1 cellular context compared by ENCODE assay signal in the genomic region with DNA sequence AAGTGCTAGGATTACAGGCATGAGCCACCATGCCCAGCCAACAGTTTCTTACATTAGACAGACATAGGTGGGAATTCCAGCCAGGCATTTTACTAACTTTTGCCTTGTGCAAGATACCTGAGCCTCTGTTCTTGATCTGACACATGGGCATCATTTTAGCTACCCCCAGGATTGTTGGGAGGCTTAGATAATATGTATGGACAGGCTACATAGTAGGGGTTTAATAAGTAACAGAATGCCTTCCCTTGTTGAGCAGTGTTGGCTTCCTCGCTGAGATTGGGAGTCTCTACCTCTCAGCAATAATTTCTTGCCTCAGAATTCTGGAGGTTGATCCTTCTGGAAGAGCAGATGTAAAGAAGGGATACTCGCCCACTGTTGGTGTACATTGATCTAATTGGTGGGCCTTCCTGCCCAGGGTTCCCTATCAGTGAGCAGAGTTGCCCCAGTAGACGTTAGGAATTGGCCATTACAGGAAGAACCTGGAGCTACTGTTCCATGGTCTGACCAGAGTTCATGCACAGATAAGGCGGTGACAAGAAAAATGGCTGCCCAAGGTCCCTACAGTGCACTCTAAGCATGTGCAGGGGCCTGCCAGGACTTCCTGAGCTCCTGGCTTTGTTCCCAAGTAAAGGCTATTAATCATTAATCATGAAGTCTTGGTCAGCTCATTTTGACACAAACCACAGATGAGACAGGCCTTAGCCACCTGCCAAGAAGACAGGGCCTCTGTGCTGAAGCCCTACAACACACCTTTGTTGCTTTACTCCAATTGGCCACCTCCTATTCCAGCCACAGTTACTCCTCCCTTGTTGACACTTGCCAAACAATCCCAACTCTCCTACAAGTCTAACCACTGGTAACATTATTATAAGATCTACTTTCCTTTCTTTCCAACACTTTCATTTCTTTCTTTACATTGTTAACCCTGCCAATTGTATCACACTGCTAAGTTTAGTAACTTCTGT.
TF ChIP-seq lines count a peak whose summit lies in the region.

No MANE protein-coding gene starts in this region.

TF ChIP-seq in HepG2, 621 proteins besides CTCF, POLR2A, EP300 and RAD21 (continued from another document and continues in another):
- TF ChIP-seq, protein P1, sequence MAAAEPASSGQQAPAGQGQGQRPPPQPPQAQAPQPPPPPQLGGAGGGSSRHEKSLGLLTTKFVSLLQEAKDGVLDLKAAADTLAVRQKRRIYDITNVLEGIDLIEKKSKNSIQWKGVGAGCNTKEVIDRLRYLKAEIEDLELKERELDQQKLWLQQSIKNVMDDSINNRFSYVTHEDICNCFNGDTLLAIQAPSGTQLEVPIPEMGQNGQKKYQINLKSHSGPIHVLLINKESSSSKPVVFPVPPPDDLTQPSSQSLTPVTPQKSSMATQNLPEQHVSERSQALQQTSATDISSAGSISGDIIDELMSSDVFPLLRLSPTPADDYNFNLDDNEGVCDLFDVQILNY (CRISPR knock-in tag; conservative IDR thresholded peaks at IDR 0.05) = no peak
- TF ChIP-seq ZFX (CRISPR knock-in tag; IDR thresholded peaks at IDR 0.05; ENCODE audit: low read depth) (peak; percentile 89), ZNF160 (CRISPR knock-in tag; IDR thresholded peaks at IDR 0.05) (0 out of 2 replicates have a peak, but pooled peaks have one; percentile 43), SP5 (CRISPR knock-in tag; IDR thresholded peaks at IDR 0.05; ENCODE audit: borderline replicate concordance, low read depth) (peak; percentile 44), ZNF501 (CRISPR knock-in tag; IDR thresholded peaks at IDR 0.05) (no peak), ZNF230 (CRISPR knock-in tag; IDR thresholded peaks at IDR 0.05) (0 out of 2 replicates have a peak, but pooled peaks have one; percentile 35), SMAD3 (CRISPR knock-in tag; IDR thresholded peaks at IDR 0.05) (peak; percentile 82), MED8 (CRISPR knock-in tag; IDR thresholded peaks at IDR 0.05; ENCODE audit: insufficient replicate concordance) (peak; percentile 37), ZNF768 (CRISPR knock-in tag; IDR thresholded peaks at IDR 0.05) (no peak), REL (CRISPR knock-in tag; conservative IDR thresholded peaks at IDR 0.05) (no peak), POLR2AphosphoS2 (IDR thresholded peaks at IDR 0.05; ENCODE audit: low read depth, low read length) (no peak), KLF9 (CRISPR knock-in tag; IDR thresholded peaks at IDR 0.05; ENCODE audit: low read depth) (0 out of 2 replicates have a peak, but pooled peaks have one; percentile 28), DNMT3B (CRISPR knock-in tag; conservative IDR thresholded peaks at IDR 0.05) (0 out of 2 replicates have a peak, but pooled peaks have one; percentile 52), NR2F1 (CRISPR knock-in tag; IDR thresholded peaks at IDR 0.05) (peak; percentile 1 to 11; a peak in 1 of 4 replicates), MED1 (CRISPR knock-in tag; IDR thresholded peaks at IDR 0.05) (peak; percentile 66; the same call in 1 of the 2 replicates), KLF6 (CRISPR knock-in tag; IDR thresholded peaks at IDR 0.05) (0 out of 2 replicates have a peak, but pooled peaks have one; percentile 18), RCOR2 (CRISPR knock-in tag; IDR thresholded peaks at IDR 0.05) (no peak; the same call in 1 of the 2 replicates)
- TF ChIP-seq, protein P2, sequence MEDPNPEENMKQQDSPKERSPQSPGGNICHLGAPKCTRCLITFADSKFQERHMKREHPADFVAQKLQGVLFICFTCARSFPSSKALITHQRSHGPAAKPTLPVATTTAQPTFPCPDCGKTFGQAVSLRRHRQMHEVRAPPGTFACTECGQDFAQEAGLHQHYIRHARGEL (CRISPR knock-in tag; IDR thresholded peaks at IDR 0.05) = no peak
- TF ChIP-seq, protein P3, sequence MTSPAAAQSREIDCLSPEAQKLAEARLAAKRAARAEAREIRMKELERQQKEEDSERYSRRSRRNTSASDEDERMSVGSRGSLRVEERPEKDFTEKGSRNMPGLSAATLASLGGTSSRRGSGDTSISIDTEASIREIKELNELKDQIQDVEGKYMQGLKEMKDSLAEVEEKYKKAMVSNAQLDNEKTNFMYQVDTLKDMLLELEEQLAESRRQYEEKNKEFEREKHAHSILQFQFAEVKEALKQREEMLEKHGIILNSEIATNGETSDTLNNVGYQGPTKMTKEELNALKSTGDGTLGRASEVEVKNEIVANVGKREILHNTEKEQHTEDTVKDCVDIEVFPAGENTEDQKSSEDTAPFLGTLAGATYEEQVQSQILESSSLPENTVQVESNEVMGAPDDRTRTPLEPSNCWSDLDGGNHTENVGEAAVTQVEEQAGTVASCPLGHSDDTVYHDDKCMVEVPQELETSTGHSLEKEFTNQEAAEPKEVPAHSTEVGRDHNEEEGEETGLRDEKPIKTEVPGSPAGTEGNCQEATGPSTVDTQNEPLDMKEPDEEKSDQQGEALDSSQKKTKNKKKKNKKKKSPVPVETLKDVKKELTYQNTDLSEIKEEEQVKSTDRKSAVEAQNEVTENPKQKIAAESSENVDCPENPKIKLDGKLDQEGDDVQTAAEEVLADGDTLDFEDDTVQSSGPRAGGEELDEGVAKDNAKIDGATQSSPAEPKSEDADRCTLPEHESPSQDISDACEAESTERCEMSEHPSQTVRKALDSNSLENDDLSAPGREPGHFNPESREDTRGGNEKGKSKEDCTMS (CRISPR knock-in tag; conservative IDR thresholded peaks at IDR 0.05) = no peak
- TF ChIP-seq, protein P4, sequence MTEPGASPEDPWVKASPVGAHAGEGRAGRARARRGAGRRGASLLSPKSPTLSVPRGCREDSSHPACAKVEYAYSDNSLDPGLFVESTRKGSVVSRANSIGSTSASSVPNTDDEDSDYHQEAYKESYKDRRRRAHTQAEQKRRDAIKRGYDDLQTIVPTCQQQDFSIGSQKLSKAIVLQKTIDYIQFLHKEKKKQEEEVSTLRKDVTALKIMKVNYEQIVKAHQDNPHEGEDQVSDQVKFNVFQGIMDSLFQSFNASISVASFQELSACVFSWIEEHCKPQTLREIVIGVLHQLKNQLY (CRISPR knock-in tag; IDR thresholded peaks at IDR 0.05) = no peak; the same call in 1 of the 2 replicates
- TF ChIP-seq, protein P5, sequence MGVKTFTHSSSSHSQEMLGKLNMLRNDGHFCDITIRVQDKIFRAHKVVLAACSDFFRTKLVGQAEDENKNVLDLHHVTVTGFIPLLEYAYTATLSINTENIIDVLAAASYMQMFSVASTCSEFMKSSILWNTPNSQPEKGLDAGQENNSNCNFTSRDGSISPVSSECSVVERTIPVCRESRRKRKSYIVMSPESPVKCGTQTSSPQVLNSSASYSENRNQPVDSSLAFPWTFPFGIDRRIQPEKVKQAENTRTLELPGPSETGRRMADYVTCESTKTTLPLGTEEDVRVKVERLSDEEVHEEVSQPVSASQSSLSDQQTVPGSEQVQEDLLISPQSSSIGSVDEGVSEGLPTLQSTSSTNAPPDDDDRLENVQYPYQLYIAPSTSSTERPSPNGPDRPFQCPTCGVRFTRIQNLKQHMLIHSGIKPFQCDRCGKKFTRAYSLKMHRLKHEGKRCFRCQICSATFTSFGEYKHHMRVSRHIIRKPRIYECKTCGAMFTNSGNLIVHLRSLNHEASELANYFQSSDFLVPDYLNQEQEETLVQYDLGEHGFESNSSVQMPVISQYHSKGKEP (CRISPR knock-in tag; IDR thresholded peaks at IDR 0.05) = no peak
- TF ChIP-seq, protein P6, sequence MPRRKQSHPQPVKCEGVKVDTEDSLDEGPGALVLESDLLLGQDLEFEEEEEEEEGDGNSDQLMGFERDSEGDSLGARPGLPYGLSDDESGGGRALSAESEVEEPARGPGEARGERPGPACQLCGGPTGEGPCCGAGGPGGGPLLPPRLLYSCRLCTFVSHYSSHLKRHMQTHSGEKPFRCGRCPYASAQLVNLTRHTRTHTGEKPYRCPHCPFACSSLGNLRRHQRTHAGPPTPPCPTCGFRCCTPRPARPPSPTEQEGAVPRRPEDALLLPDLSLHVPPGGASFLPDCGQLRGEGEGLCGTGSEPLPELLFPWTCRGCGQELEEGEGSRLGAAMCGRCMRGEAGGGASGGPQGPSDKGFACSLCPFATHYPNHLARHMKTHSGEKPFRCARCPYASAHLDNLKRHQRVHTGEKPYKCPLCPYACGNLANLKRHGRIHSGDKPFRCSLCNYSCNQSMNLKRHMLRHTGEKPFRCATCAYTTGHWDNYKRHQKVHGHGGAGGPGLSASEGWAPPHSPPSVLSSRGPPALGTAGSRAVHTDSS (CRISPR knock-in tag; conservative IDR thresholded peaks at IDR 0.05) = no peak
- TF ChIP-seq, protein P7, sequence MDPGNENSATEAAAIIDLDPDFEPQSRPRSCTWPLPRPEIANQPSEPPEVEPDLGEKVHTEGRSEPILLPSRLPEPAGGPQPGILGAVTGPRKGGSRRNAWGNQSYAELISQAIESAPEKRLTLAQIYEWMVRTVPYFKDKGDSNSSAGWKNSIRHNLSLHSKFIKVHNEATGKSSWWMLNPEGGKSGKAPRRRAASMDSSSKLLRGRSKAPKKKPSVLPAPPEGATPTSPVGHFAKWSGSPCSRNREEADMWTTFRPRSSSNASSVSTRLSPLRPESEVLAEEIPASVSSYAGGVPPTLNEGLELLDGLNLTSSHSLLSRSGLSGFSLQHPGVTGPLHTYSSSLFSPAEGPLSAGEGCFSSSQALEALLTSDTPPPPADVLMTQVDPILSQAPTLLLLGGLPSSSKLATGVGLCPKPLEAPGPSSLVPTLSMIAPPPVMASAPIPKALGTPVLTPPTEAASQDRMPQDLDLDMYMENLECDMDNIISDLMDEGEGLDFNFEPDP (CRISPR knock-in tag; conservative IDR thresholded peaks at IDR 0.05) = no peak
- TF ChIP-seq, protein P8, sequence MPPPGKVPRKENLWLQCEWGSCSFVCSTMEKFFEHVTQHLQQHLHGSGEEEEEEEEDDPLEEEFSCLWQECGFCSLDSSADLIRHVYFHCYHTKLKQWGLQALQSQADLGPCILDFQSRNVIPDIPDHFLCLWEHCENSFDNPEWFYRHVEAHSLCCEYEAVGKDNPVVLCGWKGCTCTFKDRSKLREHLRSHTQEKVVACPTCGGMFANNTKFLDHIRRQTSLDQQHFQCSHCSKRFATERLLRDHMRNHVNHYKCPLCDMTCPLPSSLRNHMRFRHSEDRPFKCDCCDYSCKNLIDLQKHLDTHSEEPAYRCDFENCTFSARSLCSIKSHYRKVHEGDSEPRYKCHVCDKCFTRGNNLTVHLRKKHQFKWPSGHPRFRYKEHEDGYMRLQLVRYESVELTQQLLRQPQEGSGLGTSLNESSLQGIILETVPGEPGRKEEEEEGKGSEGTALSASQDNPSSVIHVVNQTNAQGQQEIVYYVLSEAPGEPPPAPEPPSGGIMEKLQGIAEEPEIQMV (CRISPR knock-in tag; IDR thresholded peaks at IDR 0.05; ENCODE audit: low read depth) = 0 out of 2 replicates have a peak, but pooled peaks have one; percentile 67
- TF ChIP-seq, protein P9, sequence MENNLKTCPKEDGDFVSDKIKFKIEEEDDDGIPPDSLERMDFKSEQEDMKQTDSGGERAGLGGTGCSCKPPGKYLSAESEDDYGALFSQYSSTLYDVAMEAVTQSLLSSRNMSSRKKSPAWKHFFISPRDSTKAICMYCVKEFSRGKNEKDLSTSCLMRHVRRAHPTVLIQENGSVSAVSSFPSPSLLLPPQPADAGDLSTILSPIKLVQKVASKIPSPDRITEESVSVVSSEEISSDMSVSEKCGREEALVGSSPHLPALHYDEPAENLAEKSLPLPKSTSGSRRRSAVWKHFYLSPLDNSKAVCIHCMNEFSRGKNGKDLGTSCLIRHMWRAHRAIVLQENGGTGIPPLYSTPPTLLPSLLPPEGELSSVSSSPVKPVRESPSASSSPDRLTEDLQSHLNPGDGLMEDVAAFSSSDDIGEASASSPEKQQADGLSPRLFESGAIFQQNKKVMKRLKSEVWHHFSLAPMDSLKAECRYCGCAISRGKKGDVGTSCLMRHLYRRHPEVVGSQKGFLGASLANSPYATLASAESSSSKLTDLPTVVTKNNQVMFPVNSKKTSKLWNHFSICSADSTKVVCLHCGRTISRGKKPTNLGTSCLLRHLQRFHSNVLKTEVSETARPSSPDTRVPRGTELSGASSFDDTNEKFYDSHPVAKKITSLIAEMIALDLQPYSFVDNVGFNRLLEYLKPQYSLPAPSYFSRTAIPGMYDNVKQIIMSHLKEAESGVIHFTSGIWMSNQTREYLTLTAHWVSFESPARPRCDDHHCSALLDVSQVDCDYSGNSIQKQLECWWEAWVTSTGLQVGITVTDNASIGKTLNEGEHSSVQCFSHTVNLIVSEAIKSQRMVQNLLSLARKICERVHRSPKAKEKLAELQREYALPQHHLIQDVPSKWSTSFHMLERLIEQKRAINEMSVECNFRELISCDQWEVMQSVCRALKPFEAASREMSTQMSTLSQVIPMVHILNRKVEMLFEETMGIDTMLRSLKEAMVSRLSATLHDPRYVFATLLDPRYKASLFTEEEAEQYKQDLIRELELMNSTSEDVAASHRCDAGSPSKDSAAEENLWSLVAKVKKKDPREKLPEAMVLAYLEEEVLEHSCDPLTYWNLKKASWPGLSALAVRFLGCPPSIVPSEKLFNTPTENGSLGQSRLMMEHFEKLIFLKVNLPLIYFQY (CRISPR knock-in tag; IDR thresholded peaks at IDR 0.05; ENCODE audit: borderline replicate concordance) = no peak; the same call in 1 of the 2 replicates
- TF ChIP-seq, protein P10, sequence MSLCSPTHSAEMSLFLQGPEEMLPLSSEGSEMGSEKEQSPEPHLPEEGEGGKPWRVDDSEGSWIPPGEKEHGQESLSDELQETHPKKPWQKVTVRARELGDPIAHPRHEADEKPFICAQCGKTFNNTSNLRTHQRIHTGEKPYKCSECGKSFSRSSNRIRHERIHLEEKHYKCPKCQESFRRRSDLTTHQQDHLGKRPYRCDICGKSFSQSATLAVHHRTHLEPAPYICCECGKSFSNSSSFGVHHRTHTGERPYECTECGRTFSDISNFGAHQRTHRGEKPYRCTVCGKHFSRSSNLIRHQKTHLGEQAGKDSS (CRISPR knock-in tag; IDR thresholded peaks at IDR 0.05; ENCODE audit: borderline replicate concordance, low read depth) = peak; percentile 74; the same call in 1 of the 2 replicates
- TF ChIP-seq, protein P11, sequence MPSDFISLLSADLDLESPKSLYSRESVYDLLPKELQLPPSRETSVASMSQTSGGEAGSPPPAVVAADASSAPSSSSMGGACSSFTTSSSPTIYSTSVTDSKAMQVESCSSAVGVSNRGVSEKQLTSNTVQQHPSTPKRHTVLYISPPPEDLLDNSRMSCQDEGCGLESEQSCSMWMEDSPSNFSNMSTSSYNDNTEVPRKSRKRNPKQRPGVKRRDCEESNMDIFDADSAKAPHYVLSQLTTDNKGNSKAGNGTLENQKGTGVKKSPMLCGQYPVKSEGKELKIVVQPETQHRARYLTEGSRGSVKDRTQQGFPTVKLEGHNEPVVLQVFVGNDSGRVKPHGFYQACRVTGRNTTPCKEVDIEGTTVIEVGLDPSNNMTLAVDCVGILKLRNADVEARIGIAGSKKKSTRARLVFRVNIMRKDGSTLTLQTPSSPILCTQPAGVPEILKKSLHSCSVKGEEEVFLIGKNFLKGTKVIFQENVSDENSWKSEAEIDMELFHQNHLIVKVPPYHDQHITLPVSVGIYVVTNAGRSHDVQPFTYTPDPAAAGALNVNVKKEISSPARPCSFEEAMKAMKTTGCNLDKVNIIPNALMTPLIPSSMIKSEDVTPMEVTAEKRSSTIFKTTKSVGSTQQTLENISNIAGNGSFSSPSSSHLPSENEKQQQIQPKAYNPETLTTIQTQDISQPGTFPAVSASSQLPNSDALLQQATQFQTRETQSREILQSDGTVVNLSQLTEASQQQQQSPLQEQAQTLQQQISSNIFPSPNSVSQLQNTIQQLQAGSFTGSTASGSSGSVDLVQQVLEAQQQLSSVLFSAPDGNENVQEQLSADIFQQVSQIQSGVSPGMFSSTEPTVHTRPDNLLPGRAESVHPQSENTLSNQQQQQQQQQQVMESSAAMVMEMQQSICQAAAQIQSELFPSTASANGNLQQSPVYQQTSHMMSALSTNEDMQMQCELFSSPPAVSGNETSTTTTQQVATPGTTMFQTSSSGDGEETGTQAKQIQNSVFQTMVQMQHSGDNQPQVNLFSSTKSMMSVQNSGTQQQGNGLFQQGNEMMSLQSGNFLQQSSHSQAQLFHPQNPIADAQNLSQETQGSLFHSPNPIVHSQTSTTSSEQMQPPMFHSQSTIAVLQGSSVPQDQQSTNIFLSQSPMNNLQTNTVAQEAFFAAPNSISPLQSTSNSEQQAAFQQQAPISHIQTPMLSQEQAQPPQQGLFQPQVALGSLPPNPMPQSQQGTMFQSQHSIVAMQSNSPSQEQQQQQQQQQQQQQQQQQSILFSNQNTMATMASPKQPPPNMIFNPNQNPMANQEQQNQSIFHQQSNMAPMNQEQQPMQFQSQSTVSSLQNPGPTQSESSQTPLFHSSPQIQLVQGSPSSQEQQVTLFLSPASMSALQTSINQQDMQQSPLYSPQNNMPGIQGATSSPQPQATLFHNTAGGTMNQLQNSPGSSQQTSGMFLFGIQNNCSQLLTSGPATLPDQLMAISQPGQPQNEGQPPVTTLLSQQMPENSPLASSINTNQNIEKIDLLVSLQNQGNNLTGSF (CRISPR knock-in tag; IDR thresholded peaks at IDR 0.05) = no peak
